In genomic region chr5:91469517-91470165, GRCh38 we compare ENCODE assay signal across 12 cellular contexts.
DNase-seq lines count a peak whose midpoint lies in the region; ATAC-seq, FAIRE-seq and TF ChIP-seq lines count a peak whose summit lies in the region.
"Had no signal": no experiment of that assay in that cellular context is flagged by ENCODE, and none has a peak within 500 bp of the region (broad histone marks: within the 10 kb centered on the region; RNA-seq: fewer than 3 reads in every experiment).

No MANE protein-coding gene starts in this region.

- H3K27ac Mint-ChIP-seq in naive thymus-derived CD4-positive, alpha-beta T cell, result peak overlapping the region in 1 of 9 donors; percentile 68

- BruUV-seq in endothelial cell of umbilical vein (replicated peaks; lab: Mats Ljungman, UMichigan), result no TSS peak

- peak; percentile 72 for ATAC-seq in naive thymus-derived CD4-positive, alpha-beta T cell
- ATAC-seq in GM21381 (IDR thresholded peaks at IDR 0.05; ENCODE audit: unreplicated experiment), result no peak

- no peak for FAIRE-seq in endothelial cell of umbilical vein (lab: Jason Lieb, UNC)

- no peaks in the 10 kb centered on the region for H3K9me1 ChIP-seq in endothelial cell of umbilical vein (replicated peaks; ENCODE audit: control insufficient read depth, extremely low read depth, insufficient read depth, low read length)

- H3K27ac ChIP-seq in BLaER1 (no peak overlapping the region), endothelial cell of umbilical vein (ENCODE audit: insufficient read depth, low read depth, low read length) (no peak overlapping the region), uterus (no peak overlapping the region)
- no peak overlapping the region for H3K27ac ChIP-seq in naive thymus-derived CD4-positive, alpha-beta T cell (ENCODE audit: low read depth, low read length)
- H3K27ac ChIP-seq: C4-2B, epithelial cell of prostate had no signal

- DNase-seq in NOMO-1 treated with dmso at 0.1 percent for 144 hours (lab: John Stamatoyannopoulos, UW; ENCODE audit: unreplicated experiment) (peak; percentile 66), endothelial cell of umbilical vein (ENCODE audit: low read depth, low spot score) (no peak), NCI-H526 treated with DMSO at 0.1 percent for 48 hours (lab: John Stamatoyannopoulos, UW) (no peak), uterus (no peak), DMS153 treated with DMSO at 0.1 percent for 48 hours (lab: John Stamatoyannopoulos, UW; ENCODE audit: unreplicated experiment) (no peak)
- no peak for DNase-seq in naive thymus-derived CD4-positive, alpha-beta T cell
- DNase-seq: activated effector memory CD4-positive, alpha-beta T cell treated with Interleukin-2 at 50 U/mL for 16 hours; MM.1S had no signal

- H3K4me3 Mint-ChIP-seq in naive thymus-derived CD4-positive, alpha-beta T cell, result peak overlapping the region in 5 of 10 donors; percentile 17 to 42 (median 25)

- TF ChIP-seq CTCF in endothelial cell of umbilical vein (IDR thresholded peaks at IDR 0.05; ENCODE audit: extremely low read depth in 1 of 2, insufficient read depth in 1 of 2, low read depth in 1 of 2, low read length in 2 of 2) (no peak), uterus (IDR thresholded peaks at IDR 0.05) (no peak)

- peak overlapping the region; percentile 7 for H2AFZ ChIP-seq in endothelial cell of umbilical vein (ENCODE audit: low read depth, low read length)

- H3K4me1 Mint-ChIP-seq in naive thymus-derived CD4-positive, alpha-beta T cell, result peaks cover 6 to 17% (median 15%) of the 10 kb centered on the region in 7 donors

- dilution Hi-C loops in endothelial cell of umbilical vein (cut with MboI; ENCODE audit: extremely low pct_ligation_motif_present, low sequenced_read_pairs), result no loop called here

- H3K27me3 ChIP-seq in BLaER1 (no peaks in the 10 kb centered on the region), endothelial cell of umbilical vein (ENCODE audit: control insufficient read depth in 2 of 2, insufficient read depth in 2 of 2, low read length in 2 of 2) (no peaks in the 10 kb centered on the region), uterus (no peaks in the 10 kb centered on the region)
- H3K27me3 ChIP-seq in naive thymus-derived CD4-positive, alpha-beta T cell (ENCODE audit: control insufficient read depth in 2 of 2, insufficient read depth in 2 of 2, low read length in 2 of 2), result no peaks in the 10 kb centered on the region

- H3K4me2 ChIP-seq in BLaER1 (peak overlapping the region; percentile 50), endothelial cell of umbilical vein (ENCODE audit: insufficient read depth, low read length) (no peak overlapping the region)

- CTCF ChIA-PET in endothelial cell of umbilical vein (lab: Charles Lee), result interaction anchor here (1.0 kb wide), 1 partner anchor 15 kb away, joined by 3 read pairs; no protein-coding TSS in a partner anchor
- CTCF ChIA-PET in naive thymus-derived CD4-positive, alpha-beta T cell (lab: Charles Lee), result interaction anchor here (1.2 kb wide), 1 partner anchor 29 kb away, joined by 3 read pairs; no protein-coding TSS in a partner anchor

- H3K36me3 ChIP-seq in BLaER1 (no peaks in the 10 kb centered on the region), endothelial cell of umbilical vein (ENCODE audit: control insufficient read depth in 2 of 2, extremely low read depth in 1 of 2, insufficient read depth in 2 of 2, low read length in 2 of 2) (no peaks in the 10 kb centered on the region), uterus (no peaks in the 10 kb centered on the region)
- H3K36me3 ChIP-seq in naive thymus-derived CD4-positive, alpha-beta T cell (ENCODE audit: control insufficient read depth in 2 of 3, insufficient read depth in 3 of 3, low read length in 3 of 3), result no peaks in the 10 kb centered on the region

- H3K9me3 Mint-ChIP-seq in naive thymus-derived CD4-positive, alpha-beta T cell, result peaks cover 0 to 4% (median 0%) of the 10 kb centered on the region in 11 donors

- H4K20me1 ChIP-seq in BLaER1 (no peaks in the 10 kb centered on the region), endothelial cell of umbilical vein (replicated peaks; ENCODE audit: control insufficient read depth, extremely low read depth, insufficient read depth, low read length) (no peaks in the 10 kb centered on the region)

- H3K4me1 ChIP-seq in BLaER1, result peaks cover 12% of the 10 kb centered on the region
- no peaks in the 10 kb centered on the region for H3K4me1 ChIP-seq in endothelial cell of umbilical vein (ENCODE audit: control insufficient read depth, extremely low read depth, insufficient read depth, low read length)
- no peaks in the 10 kb centered on the region for H3K4me1 ChIP-seq in naive thymus-derived CD4-positive, alpha-beta T cell (ENCODE audit: control insufficient read depth in 2 of 2, insufficient read depth in 2 of 2, low read length in 2 of 2)
- no peaks in the 10 kb centered on the region for H3K4me1 ChIP-seq in uterus

- H3K9ac ChIP-seq in BLaER1 (no peak overlapping the region), endothelial cell of umbilical vein (replicated peaks; ENCODE audit: extremely low read depth, insufficient read depth, low read length) (no peak overlapping the region)

- intact Hi-C loops in endothelial cell of umbilical vein (cut with micrococcal nuclease), result no loop called here
- intact Hi-C loops in naive thymus-derived CD4-positive, alpha-beta T cell (cut with micrococcal nuclease), result no loop called here
- intact Hi-C loops in uterus (cut with DNase I; ENCODE audit: low total_unique reads), result no loop called here

- no peaks in the 10 kb centered on the region for H3K27me3 Mint-ChIP-seq in naive thymus-derived CD4-positive, alpha-beta T cell

- H3K9me3 ChIP-seq in BLaER1, result no peaks in the 10 kb centered on the region
- H3K9me3 ChIP-seq in endothelial cell of umbilical vein (replicated peaks; ENCODE audit: control insufficient read depth, insufficient read depth, low read length), result no peaks in the 10 kb centered on the region
- no peaks in the 10 kb centered on the region for H3K9me3 ChIP-seq in naive thymus-derived CD4-positive, alpha-beta T cell (ENCODE audit: control insufficient read depth in 2 of 3, low read length in 3 of 3)
- H3K9me3 ChIP-seq in uterus, result no peaks in the 10 kb centered on the region

- no peaks in the 10 kb centered on the region for H3K36me3 Mint-ChIP-seq in naive thymus-derived CD4-positive, alpha-beta T cell

- no peak overlapping the region for H3K4me3 ChIP-seq in BLaER1
- H3K4me3 ChIP-seq in endothelial cell of umbilical vein (replicated peaks in 1 of 3; ENCODE audit: insufficient read depth in 1 of 3, low read depth in 1 of 3, low read length in 3 of 3), result no peak overlapping the region
- no peak overlapping the region for H3K4me3 ChIP-seq in naive thymus-derived CD4-positive, alpha-beta T cell (ENCODE audit: low read length)
- H3K4me3 ChIP-seq in uterus, result no peak overlapping the region

- TF ChIP-seq POLR2A in endothelial cell of umbilical vein (IDR thresholded peaks at IDR 0.05; ENCODE audit: low read depth, low read length) (no peak), uterus (IDR thresholded peaks at IDR 0.05) (no peak)

- POLR2A ChIA-PET in endothelial cell of umbilical vein (lab: Charles Lee), result no interaction called here
- POLR2A ChIA-PET in naive thymus-derived CD4-positive, alpha-beta T cell (lab: Charles Lee), result no interaction called here

- no peaks in the 10 kb centered on the region for H3K79me2 ChIP-seq in endothelial cell of umbilical vein (ENCODE audit: control insufficient read depth, insufficient read depth, low read length)

TF ChIP-seq in endothelial cell of umbilical vein, 7 proteins besides CTCF, POLR2A, EP300 and RAD21:
- TF ChIP-seq POLR2AphosphoS5 (IDR thresholded peaks at IDR 0.05; ENCODE audit: insufficient read depth, low read depth, low read length), result no peak
- no peak for TF ChIP-seq JUN (IDR thresholded peaks at IDR 0.05; ENCODE audit: borderline replicate concordance, insufficient read depth, insufficient read length, low read depth)
- TF ChIP-seq, protein P1, sequence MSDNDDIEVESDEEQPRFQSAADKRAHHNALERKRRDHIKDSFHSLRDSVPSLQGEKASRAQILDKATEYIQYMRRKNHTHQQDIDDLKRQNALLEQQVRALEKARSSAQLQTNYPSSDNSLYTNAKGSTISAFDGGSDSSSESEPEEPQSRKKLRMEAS (IDR thresholded peaks at IDR 0.05; ENCODE audit: insufficient read depth, insufficient read length), result no peak
- TF ChIP-seq EZH2 (IDR thresholded peaks at IDR 0.05; ENCODE audit: borderline replicate concordance, low read depth, low read length, severe bottlenecking), result no peak
- TF ChIP-seq MYC (IDR thresholded peaks at IDR 0.05; ENCODE audit: low read depth, low read length), result no peak
- TF ChIP-seq GATA2 (IDR thresholded peaks at IDR 0.05; ENCODE audit: insufficient read depth, insufficient read length, low read depth, low read length), result no peak
- no peak for TF ChIP-seq FOS (IDR thresholded peaks at IDR 0.05; ENCODE audit: borderline replicate concordance, insufficient read depth, low read length)
